ENCODE assay signal across 25 cellular contexts in the genomic region with DNA sequence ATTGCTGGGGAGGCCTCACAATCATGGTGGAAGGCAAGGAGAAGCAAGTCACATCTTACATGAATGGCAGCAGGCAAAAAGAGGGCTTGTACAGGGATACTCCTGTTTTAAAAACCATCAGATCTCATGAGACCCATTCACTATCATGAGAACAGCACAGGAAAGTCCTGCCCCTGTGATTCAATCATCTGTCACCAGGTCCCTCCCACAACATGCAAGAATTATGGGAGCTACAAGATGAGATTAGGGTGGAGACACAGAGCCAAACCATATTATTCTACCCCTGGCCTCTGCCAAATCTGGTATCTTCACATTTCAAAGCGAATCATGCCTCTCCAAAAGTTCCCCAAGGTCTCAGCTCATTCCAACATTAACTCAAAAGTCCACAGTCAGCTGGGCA. TPM values are rescaled to one million over a fixed set of nuclear protein-coding genes. Genes with fewer than 3 reads are reported as not detected.
DNase-seq lines count a peak whose midpoint lies in the region; ATAC-seq, FAIRE-seq and TF ChIP-seq lines count a peak whose summit lies in the region.
"Had no signal": no experiment of that assay in that cellular context is flagged by ENCODE, and none has a peak within 500 bp of the region (broad histone marks: within the 10 kb centered on the region; RNA-seq: fewer than 3 reads in every experiment).

No MANE protein-coding gene starts in this region.

- peak; percentile 31; the same call in 1 of the 2 replicates for ATAC-seq in PC-3
- ATAC-seq in foreskin keratinocyte: peak; percentile 54
- ATAC-seq in GM21447 (IDR thresholded peaks at IDR 0.05; ENCODE audit: unreplicated experiment): no peak
- no peak for ATAC-seq in naive thymus-derived CD8-positive, alpha-beta T cell
- ATAC-seq: A549, GM12878 had no signal

- POLR2A ChIA-PET in PC-3 (lab: Charles Lee; ENCODE audit: unreplicated experiment) (no interaction called here), OCI-LY7 (lab: Charles Lee) (interaction anchor here (0.7 to 1.0 kb wide), 2 partner anchors 13 to 35 kb away, joined by 3 to 4 read pairs; no protein-coding TSS in a partner anchor)
- POLR2A ChIA-PET in naive thymus-derived CD8-positive, alpha-beta T cell (lab: Charles Lee): no interaction called here

- no peak overlapping the region for H3K4me3 Mint-ChIP-seq in naive thymus-derived CD8-positive, alpha-beta T cell
- H3K4me3 Mint-ChIP-seq: CD14-positive monocyte; CD4-positive, alpha-beta T cell; CD8-positive, alpha-beta memory T cell had no signal

- H3K4me1 Mint-ChIP-seq in naive thymus-derived CD8-positive, alpha-beta T cell: no peaks in the 10 kb centered on the region
- H3K4me1 Mint-ChIP-seq: CD14-positive monocyte; CD8-positive, alpha-beta memory T cell had no signal

- no peaks in the 10 kb centered on the region for H3F3A ChIP-seq in PC-3 (ENCODE audit: low read length, unreplicated experiment)

- H3K9me2 ChIP-seq in PC-3 (replicated peaks; ENCODE audit: low read length) (no peaks in the 10 kb centered on the region), OCI-LY7 (ENCODE audit: insufficient read depth, low read length) (no peaks in the 10 kb centered on the region)

- no peak overlapping the region for H3K4me3 ChIP-seq in PC-3 (ENCODE audit: low read length)
- no peak overlapping the region for H3K4me3 ChIP-seq in bronchial epithelial cell (ENCODE audit: low read depth, low read length)
- no peak overlapping the region for H3K4me3 ChIP-seq in OCI-LY7 (ENCODE audit: low read depth, low read length, poor library complexity, severe bottlenecking)
- H3K4me3 ChIP-seq: A549; BLaER1 treated with 17β-estradiol and CSF1 and Interleukin-3, amounts not matched to agents 10 nM and 100 nM; GM12878 had no signal

- H3K9ac ChIP-seq in PC-3 (ENCODE audit: low read length): no peak overlapping the region
- H3K9ac ChIP-seq: BLaER1 treated with 17β-estradiol and CSF1 and Interleukin-3, amounts not matched to agents 10 nM and 100 nM had no signal

- no peak overlapping the region for H3K27ac ChIP-seq in PC-3 (ENCODE audit: low read length)
- H3K27ac ChIP-seq in foreskin keratinocyte: no peak overlapping the region
- no peak overlapping the region for H3K27ac ChIP-seq in OCI-LY7 (ENCODE audit: low read depth, low read length, poor library complexity, severe bottlenecking)
- H3K27ac ChIP-seq: A549; BLaER1 treated with 17β-estradiol and CSF1 and Interleukin-3, amounts not matched to agents 10 nM and 100 nM had no signal

- intact Hi-C loops in PC-3 (cut with micrococcal nuclease): no loop called here
- intact Hi-C loops in OCI-LY7 (cut with micrococcal nuclease; ENCODE audit: unreplicated experiment): no loop called here

- H4K20me1 ChIP-seq in PC-3 (ENCODE audit: low read length) (no peaks in the 10 kb centered on the region), OCI-LY7 (ENCODE audit: insufficient read depth, low read length) (no peaks in the 10 kb centered on the region)
- H4K20me1 ChIP-seq: BLaER1 treated with 17β-estradiol and CSF1 and Interleukin-3, amounts not matched to agents 10 nM and 100 nM had no signal

- H3K4me1 ChIP-seq in PC-3 (ENCODE audit: insufficient read depth, low read length) (peaks cover 5% of the 10 kb centered on the region), foreskin keratinocyte (no peaks in the 10 kb centered on the region), OCI-LY7 (ENCODE audit: insufficient read depth, low read length, poor library complexity, severe bottlenecking) (no peaks in the 10 kb centered on the region)
- H3K4me1 ChIP-seq: A549; BE2C; BLaER1 treated with 17β-estradiol and CSF1 and Interleukin-3, amounts not matched to agents 10 nM and 100 nM had no signal

- TF ChIP-seq CTCF in PC-3 (conservative IDR thresholded peaks at IDR 0.05; ENCODE audit: low read depth, low read length) (no peak), bronchial epithelial cell (IDR thresholded peaks at IDR 0.05; ENCODE audit: insufficient read depth, low read length, severe bottlenecking) (no peak), foreskin keratinocyte (conservative IDR thresholded peaks at IDR 0.05) (no peak), OCI-LY7 (conservative IDR thresholded peaks at IDR 0.05; ENCODE audit: low read length) (no peak)

- no peak overlapping the region for H3K27ac Mint-ChIP-seq in naive thymus-derived CD8-positive, alpha-beta T cell
- H3K27ac Mint-ChIP-seq: CD4-positive, alpha-beta T cell; CD8-positive, alpha-beta memory T cell had no signal

- H3K79me2 ChIP-seq in PC-3 (ENCODE audit: low read length): no peaks in the 10 kb centered on the region
- no peaks in the 10 kb centered on the region for H3K79me2 ChIP-seq in OCI-LY7 (ENCODE audit: insufficient read depth, low read depth, low read length)

- DNase-seq in PC-3 (no peak), bronchial epithelial cell (ENCODE audit: low read depth) (peak; percentile 15), foreskin keratinocyte (no peak), OCI-LY7 (ENCODE audit: low spot score) (no peak), cerebellar cortex (ENCODE audit: low spot score) (no peak)
- no peak for DNase-seq in naive thymus-derived CD8-positive, alpha-beta T cell
- DNase-seq: 8988T; ACHN; AML-193; BE2C; CD4-positive, alpha-beta T cell; CD8-positive, alpha-beta memory T cell; DMS 273 treated with DMSO at 0.1 percent for 48 hours; DMS79; EL; GDM1; H7; HCEC 1CT had no signal

- H3K27me3 ChIP-seq in PC-3 (ENCODE audit: low read length): no peaks in the 10 kb centered on the region
- no peaks in the 10 kb centered on the region for H3K27me3 ChIP-seq in bronchial epithelial cell (ENCODE audit: control insufficient read depth, insufficient read depth, low read length)
- H3K27me3 ChIP-seq in foreskin keratinocyte: no peaks in the 10 kb centered on the region
- H3K27me3 ChIP-seq: BLaER1 treated with 17β-estradiol and CSF1 and Interleukin-3, amounts not matched to agents 10 nM and 100 nM had no signal

- H3K36me3 Mint-ChIP-seq in naive thymus-derived CD8-positive, alpha-beta T cell: peaks cover 0 to 16% (median 13%) of the 10 kb centered on the region in 3 donors
- H3K36me3 Mint-ChIP-seq: CD14-positive monocyte had no signal

- no peak for FAIRE-seq in bronchial epithelial cell (lab: Jason Lieb, UNC)
- FAIRE-seq: A549, D721Med, GM12878, H1 had no signal

- BruUV-seq in PC-3 (replicated peaks; lab: Mats Ljungman, UMichigan) (no TSS peak), OCI-LY7 (replicated peaks; lab: Mats Ljungman, UMichigan) (no TSS peak)

- peaks cover 0 to 6% (median 0%) of the 10 kb centered on the region in 9 donors for H3K9me3 Mint-ChIP-seq in naive thymus-derived CD8-positive, alpha-beta T cell

- H3K4me2 ChIP-seq in PC-3 (ENCODE audit: low read length) (no peak overlapping the region), OCI-LY7 (ENCODE audit: low read length) (no peak overlapping the region)
- H3K4me2 ChIP-seq: A549; BLaER1 treated with 17β-estradiol and CSF1 and Interleukin-3, amounts not matched to agents 10 nM and 100 nM had no signal

- CTCF ChIA-PET in PC-3 (lab: Charles Lee) (no interaction called here), OCI-LY7 (lab: Charles Lee; ENCODE audit: unreplicated experiment) (interaction anchor here (0.6 kb wide), 1 partner anchor 17 kb away, joined by 4 read pairs; a partner anchor contains a TSS)

- H3K27me3 Mint-ChIP-seq in naive thymus-derived CD8-positive, alpha-beta T cell: peaks cover 0 to 10% (median 0%) of the 10 kb centered on the region in 5 donors

- H2AFZ ChIP-seq in PC-3 (ENCODE audit: low read length): no peak overlapping the region
- no peak overlapping the region for H2AFZ ChIP-seq in OCI-LY7 (ENCODE audit: low read length)

- H3K36me3 ChIP-seq in PC-3 (ENCODE audit: low read depth, low read length) (no peaks in the 10 kb centered on the region), bronchial epithelial cell (ENCODE audit: control insufficient read depth, insufficient read depth, low read length) (no peaks in the 10 kb centered on the region), OCI-LY7 (ENCODE audit: insufficient read depth, low read length) (no peaks in the 10 kb centered on the region)
- H3K36me3 ChIP-seq: BE2C; BLaER1 treated with 17β-estradiol and CSF1 and Interleukin-3, amounts not matched to agents 10 nM and 100 nM had no signal

- H3K9me3 ChIP-seq in PC-3 (ENCODE audit: low read length) (no peaks in the 10 kb centered on the region), OCI-LY7 (ENCODE audit: low read length) (no peaks in the 10 kb centered on the region)
- H3K9me3 ChIP-seq: BE2C had no signal

RNA-seq across cellular contexts. Expression of a gene that starts 11.1 kb away (rescaled TPM):
- 50.8 and 69.3 TPM in 2 replicates for total RNA-seq in PC-3 (2014; rRNA removed)
- total RNA-seq in bronchial epithelial cell: 30.3 and 36.0 TPM in 2 replicates
- 42.5 and 44.1 TPM in 2 replicates for total RNA-seq in foreskin keratinocyte
- polyA plus RNA-seq in foreskin keratinocyte: 18.2 and 20.2 TPM in 2 replicates
- total RNA-seq in OCI-LY7 (2014; rRNA removed; shearing (Covaris generic)): 23.5 and 30.7 TPM in 2 replicates
- 56.5 and 57.1 TPM in 2 replicates for total RNA-seq in OCI-LY7 (2022)
- 100 to 1,000 TPM; 102 to 103 TPM for total RNA-seq in naive thymus-derived CD8-positive, alpha-beta T cell
- polyA plus RNA-seq in naive thymus-derived CD8-positive, alpha-beta T cell: 10 to 100 TPM; 36.7 to 65.0 (median 52.9) TPM

RNA-seq across cellular contexts. Expression of a gene that starts 17.0 kb away (rescaled TPM):
- total RNA-seq in PC-3 (2014; rRNA removed): 27.9 and 29.4 TPM in 2 replicates
- 11.6 and 14.5 TPM in 2 replicates for total RNA-seq in bronchial epithelial cell
- total RNA-seq in foreskin keratinocyte: 11.4 and 13.3 TPM in 2 replicates
- polyA plus RNA-seq in foreskin keratinocyte: 3.2 and 5.3 TPM in 2 replicates
- 10.9 and 13.3 TPM in 2 replicates for total RNA-seq in OCI-LY7 (2014; rRNA removed; shearing (Covaris generic))
- total RNA-seq in OCI-LY7 (2022): 18.3 and 19.2 TPM in 2 replicates
- total RNA-seq in naive thymus-derived CD8-positive, alpha-beta T cell: 10 to 100 TPM; 13.4 to 16.4 TPM
- 1 to 10 TPM; 2.7 to 5.8 (median 5.5) TPM for polyA plus RNA-seq in naive thymus-derived CD8-positive, alpha-beta T cell

RNA-seq across cellular contexts. Expression of a gene that starts 58.9 kb away (rescaled TPM):
- total RNA-seq in PC-3 (2014; rRNA removed): 1.1 and 1.2 TPM in 2 replicates
- under 0.01 and 0.13 TPM in 2 replicates for total RNA-seq in bronchial epithelial cell
- total RNA-seq in foreskin keratinocyte: 0.32 TPM in 1 of 2 replicates, not detected in the other
- polyA plus RNA-seq in foreskin keratinocyte: 0.04 and 0.08 TPM in 2 replicates
- total RNA-seq in OCI-LY7 (2014; rRNA removed; shearing (Covaris generic)): 0.92 TPM in 1 of 2 replicates, not detected in the other
- not detected in 2 replicates for total RNA-seq in OCI-LY7 (2022)
- under 1 TPM; 0.47 to 0.60 TPM for total RNA-seq in naive thymus-derived CD8-positive, alpha-beta T cell
- not detected for polyA plus RNA-seq in naive thymus-derived CD8-positive, alpha-beta T cell
- total RNA-seq: H1 had no signal
- polyA plus RNA-seq: CD14-positive monocyte; CD8-positive, alpha-beta memory T cell had no signal

Comparison
In these comparisons a context has a peak if more than half of its experiments do, and no peak if none do; other contexts are left out.
1. ATAC-seq: peak in PC-3 (single experiment) and foreskin keratinocyte (single experiment); none in GM21447 (single experiment) and naive thymus-derived CD8-positive, alpha-beta T cell (0 of 2).